In genomic region chr14:92106095-92106937, GRCh38 we compare ENCODE assay signal across 1 cellular context.
TF ChIP-seq lines count a peak whose summit lies in the region.

ATXN3 (minus strand) TSS chr14:92106582; CDS start chr14:92106552, 30 bp downstream.

TF ChIP-seq in HEK293, 187 proteins besides CTCF, POLR2A, EP300 and RAD21 (continued from another document and continues in another):
- TF ChIP-seq ZNF518A (tag by site-specific recombination; conservative IDR thresholded peaks at IDR 0.05; ENCODE audit: low read depth) (peak; percentile 29; the same call in 1 of the 2 replicates), AEBP2 (tag by site-specific recombination; IDR thresholded peaks at IDR 0.05; ENCODE audit: borderline replicate concordance) (no peak), PRDM1 (tag by site-specific recombination; IDR thresholded peaks at IDR 0.05) (peak; percentile 90), YY1 (tag by site-specific recombination; IDR thresholded peaks at IDR 0.05) (peak; percentile 68), ZNF76 (tag by site-specific recombination; IDR thresholded peaks at IDR 0.05; ENCODE audit: borderline replicate concordance, low read depth) (peak; percentile 76), ZNF704 (tag by site-specific recombination; IDR thresholded peaks at IDR 0.05) (no peak), BCL6B (tag by site-specific recombination; IDR thresholded peaks at IDR 0.05) (no peak), KLF7 (tag by site-specific recombination; IDR thresholded peaks at IDR 0.05; ENCODE audit: borderline replicate concordance) (peak; percentile 88; the same call in 1 of the 2 replicates), GLI4 (tag by site-specific recombination; IDR thresholded peaks at IDR 0.05) (no peak), ZFP37 (tag by site-specific recombination; IDR thresholded peaks at IDR 0.05) (no peak), ZNF174 (tag by site-specific recombination; IDR thresholded peaks at IDR 0.05) (no peak), ZNF362 (tag by site-specific recombination; IDR thresholded peaks at IDR 0.05) (no peak), ATF2 (tag by site-specific recombination; IDR thresholded peaks at IDR 0.05; ENCODE audit: low read depth) (no peak), ZNF146 (tag by site-specific recombination; IDR thresholded peaks at IDR 0.05) (no peak), ZNF112 (tag by site-specific recombination; IDR thresholded peaks at IDR 0.05) (no peak), ZXDB (tag by site-specific recombination; IDR thresholded peaks at IDR 0.05) (peak; percentile 53), ZBTB10 (tag by site-specific recombination; IDR thresholded peaks at IDR 0.05) (peak; percentile 82), HOXA7 (CRISPR knock-in tag; IDR thresholded peaks at IDR 0.05; ENCODE audit: borderline replicate concordance) (no peak), ZFHX2 (tag by site-specific recombination; conservative IDR thresholded peaks at IDR 0.05) (peak; percentile 97), ZNF274 (IDR thresholded peaks at IDR 0.05; ENCODE audit: low read length) (no peak), ZNF274 (tag by site-specific recombination; IDR thresholded peaks at IDR 0.05; ENCODE audit: borderline replicate concordance) (no peak), TSHZ1 (tag by site-specific recombination; IDR thresholded peaks at IDR 0.05; ENCODE audit: borderline replicate concordance) (no peak), ZNF426 (tag by site-specific recombination; IDR thresholded peaks at IDR 0.05) (no peak), ZNF19 (tag by site-specific recombination; IDR thresholded peaks at IDR 0.05; ENCODE audit: low read depth) (no peak), ZNF558 (tag by site-specific recombination; IDR thresholded peaks at IDR 0.05) (no peak), REST (tag by site-specific recombination; IDR thresholded peaks at IDR 0.05) (peak; percentile 13; the same call in 1 of the 2 replicates), ZNF610 (tag by site-specific recombination; IDR thresholded peaks at IDR 0.05; ENCODE audit: borderline replicate concordance) (peak; percentile 68; the same call in 1 of the 2 replicates), ZNF324 (tag by site-specific recombination; IDR thresholded peaks at IDR 0.05) (peak; percentile 22; the same call in 1 of the 2 replicates), ZNF658 (tag by site-specific recombination; IDR thresholded peaks at IDR 0.05) (no peak), ZNF366 (tag by site-specific recombination; conservative IDR thresholded peaks at IDR 0.05) (peak; percentile 8; the same call in 1 of the 2 replicates), ZNF423 (tag by site-specific recombination; IDR thresholded peaks at IDR 0.05) (peak; percentile 53), GLIS2 (tag by site-specific recombination; IDR thresholded peaks at IDR 0.05) (peak; percentile 99), SP2 (tag by site-specific recombination; IDR thresholded peaks at IDR 0.05) (peak; percentile 70), ZNF221 (tag by site-specific recombination; IDR thresholded peaks at IDR 0.05; ENCODE audit: borderline replicate concordance) (no peak), ZNF596 (tag by site-specific recombination; IDR thresholded peaks at IDR 0.05) (no peak), ZNF10 (tag by site-specific recombination; IDR thresholded peaks at IDR 0.05) (no peak), ZBTB21 (tag by site-specific recombination; IDR thresholded peaks at IDR 0.05) (peak; percentile 66), ZSCAN16 (tag by site-specific recombination; IDR thresholded peaks at IDR 0.05) (no peak)
